Comparison of ENCODE assay signal across 9 cellular contexts in the genomic region with DNA sequence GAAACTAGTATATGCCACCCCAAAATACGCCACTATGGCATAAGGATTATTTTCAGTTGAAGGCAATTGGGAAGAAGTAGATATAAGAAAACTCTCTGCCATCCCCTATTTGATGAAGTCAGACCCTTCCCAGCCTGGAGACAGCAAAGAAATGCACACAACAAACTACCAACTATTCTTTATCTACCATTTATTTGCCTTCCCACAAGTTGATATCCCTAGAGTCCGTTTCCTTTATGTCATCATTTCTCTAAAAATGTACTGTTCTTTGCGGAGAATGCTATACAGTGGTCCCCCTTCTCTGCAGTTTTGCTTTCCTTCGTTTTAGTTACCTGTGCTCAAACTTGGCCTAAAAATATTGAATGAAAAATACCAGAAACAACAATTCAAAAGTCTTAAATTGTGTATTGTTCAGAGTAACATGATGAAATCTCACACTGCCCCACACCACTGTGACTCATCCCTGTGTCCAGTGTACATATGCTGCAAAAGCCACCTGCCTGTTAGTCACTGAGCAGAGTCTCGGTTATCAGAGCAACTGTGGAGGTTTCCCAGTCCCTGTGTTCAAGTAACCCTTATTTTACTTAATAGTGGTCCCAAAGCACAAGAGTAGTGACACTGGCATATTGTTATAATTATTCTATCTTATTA.
A peak's percentile ranks its signal among the peaks of the same experiment; 100 is the strongest.
DNase-seq lines count a peak whose midpoint lies in the region; ATAC-seq and TF ChIP-seq lines count a peak whose summit lies in the region.
"Had no signal": no experiment of that assay in that cellular context is flagged by ENCODE, and none has a peak within 500 bp of the region (broad histone marks: within the 10 kb centered on the region; RNA-seq: fewer than 3 reads in every experiment).

No MANE protein-coding gene starts in this region.

- H3K9me3 ChIP-seq in mesodermal cell (ENCODE audit: control insufficient read depth, low read length), result no peaks in the 10 kb centered on the region

- ATAC-seq in GM19328 (IDR thresholded peaks at IDR 0.05; ENCODE audit: unreplicated experiment) (no peak), GM21447 (IDR thresholded peaks at IDR 0.05; ENCODE audit: unreplicated experiment) (no peak)

- H3K27ac ChIP-seq in brain microvascular endothelial cell (peak overlapping the region; percentile 78), mesodermal cell (ENCODE audit: low read depth, low read length, severe bottlenecking) (peak overlapping the region; percentile 57)

- H3K4me1 ChIP-seq in mesodermal cell (ENCODE audit: control insufficient read depth, insufficient read depth, low read length, poor library complexity, severe bottlenecking), result peaks cover 7% of the 10 kb centered on the region

- H3K36me3 ChIP-seq in brain microvascular endothelial cell (replicated peaks) (peaks cover 7% of the 10 kb centered on the region), mesodermal cell (ENCODE audit: control insufficient read depth, insufficient read depth, low read length) (peaks cover 39% of the 10 kb centered on the region)

- DNase-seq in CD1c-positive myeloid dendritic cell (ENCODE audit: extremely low spot score), result peak; percentile 10
- DNase-seq in M059J (ENCODE audit: low read depth), result peak; percentile 75
- peak; percentile 94 for DNase-seq in brain microvascular endothelial cell
- no peak for DNase-seq in T-helper 1 cell
- DNase-seq in NCI-H2107 (lab: John Stamatoyannopoulos, UW), result no peak
- DNase-seq: NCI-H1417 treated with DMSO at 0.1 percent for 48 hours had no signal

- no peak for TF ChIP-seq CTCF in brain microvascular endothelial cell (IDR thresholded peaks at IDR 0.05; ENCODE audit: low read depth, low read length, missing control alignments)

- WGBS in mesodermal cell (ENCODE audit: insufficient coverage in 2 of 2), 2 experiments, result 85 to 100% methylated on average over 2 to 3 of the region's 5 CpGs

- in situ Hi-C loops in brain microvascular endothelial cell (cut with HindIII; ENCODE audit: low pct_ligation_motif_present, low sequenced_read_pairs), result no loop called here

- no peaks in the 10 kb centered on the region for H3K27me3 ChIP-seq in brain microvascular endothelial cell (replicated peaks)

- H3K4me3 ChIP-seq in brain microvascular endothelial cell (ENCODE audit: low read depth, low read length), result no peak overlapping the region
- H3K4me3 ChIP-seq in mesodermal cell (ENCODE audit: extremely low read depth, insufficient read depth, low read length, poor library complexity, severe bottlenecking), result no peak overlapping the region

Comparison
In these comparisons a context has a peak if more than half of its experiments do, and no peak if none do; other contexts are left out.
1. DNase-seq: peak in CD1c-positive myeloid dendritic cell (single experiment), M059J (single experiment) and brain microvascular endothelial cell (single experiment); none in T-helper 1 cell (0 of 5) and NCI-H2107 (single experiment).